Comparison of ENCODE assay signal across 1 cellular context in genomic region chr6:37242429-37243052, GRCh38.
A peak's percentile ranks its signal among the peaks of the same experiment; 100 is the strongest.
TF ChIP-seq lines count a peak whose summit lies in the region.

No MANE protein-coding gene starts in this region.

TF ChIP-seq in K562, 482 proteins besides CTCF, POLR2A, EP300 and RAD21 (continued from another document and continues in another):
- no peak for TF ChIP-seq KLF6 (CRISPR knock-in tag; IDR thresholded peaks at IDR 0.05; ENCODE audit: borderline replicate concordance)
- no peak for TF ChIP-seq SREBF2 (CRISPR knock-in tag; IDR thresholded peaks at IDR 0.05)
- peak; percentile 95 for TF ChIP-seq ATF7 (IDR thresholded peaks at IDR 0.05)
- TF ChIP-seq CAMTA2 (CRISPR knock-in tag; conservative IDR thresholded peaks at IDR 0.05), result no peak
- TF ChIP-seq CSDE1 (IDR thresholded peaks at IDR 0.05), result no peak
- no peak for TF ChIP-seq SMARCA5 (IDR thresholded peaks at IDR 0.05)
- TF ChIP-seq ZNF785 (CRISPR knock-in tag; IDR thresholded peaks at IDR 0.05), result no peak
- TF ChIP-seq ZNF639 (CRISPR knock-in tag; conservative IDR thresholded peaks at IDR 0.05 in 1 of 2, IDR thresholded peaks at IDR 0.05 in 1 of 2), result peak in 1 of 2 experiments; percentile 19; a peak in 1 of 4 replicates
- no peak for TF ChIP-seq HOXB6 (CRISPR knock-in tag; IDR thresholded peaks at IDR 0.05; ENCODE audit: borderline replicate concordance)
- TF ChIP-seq, protein P1, sequence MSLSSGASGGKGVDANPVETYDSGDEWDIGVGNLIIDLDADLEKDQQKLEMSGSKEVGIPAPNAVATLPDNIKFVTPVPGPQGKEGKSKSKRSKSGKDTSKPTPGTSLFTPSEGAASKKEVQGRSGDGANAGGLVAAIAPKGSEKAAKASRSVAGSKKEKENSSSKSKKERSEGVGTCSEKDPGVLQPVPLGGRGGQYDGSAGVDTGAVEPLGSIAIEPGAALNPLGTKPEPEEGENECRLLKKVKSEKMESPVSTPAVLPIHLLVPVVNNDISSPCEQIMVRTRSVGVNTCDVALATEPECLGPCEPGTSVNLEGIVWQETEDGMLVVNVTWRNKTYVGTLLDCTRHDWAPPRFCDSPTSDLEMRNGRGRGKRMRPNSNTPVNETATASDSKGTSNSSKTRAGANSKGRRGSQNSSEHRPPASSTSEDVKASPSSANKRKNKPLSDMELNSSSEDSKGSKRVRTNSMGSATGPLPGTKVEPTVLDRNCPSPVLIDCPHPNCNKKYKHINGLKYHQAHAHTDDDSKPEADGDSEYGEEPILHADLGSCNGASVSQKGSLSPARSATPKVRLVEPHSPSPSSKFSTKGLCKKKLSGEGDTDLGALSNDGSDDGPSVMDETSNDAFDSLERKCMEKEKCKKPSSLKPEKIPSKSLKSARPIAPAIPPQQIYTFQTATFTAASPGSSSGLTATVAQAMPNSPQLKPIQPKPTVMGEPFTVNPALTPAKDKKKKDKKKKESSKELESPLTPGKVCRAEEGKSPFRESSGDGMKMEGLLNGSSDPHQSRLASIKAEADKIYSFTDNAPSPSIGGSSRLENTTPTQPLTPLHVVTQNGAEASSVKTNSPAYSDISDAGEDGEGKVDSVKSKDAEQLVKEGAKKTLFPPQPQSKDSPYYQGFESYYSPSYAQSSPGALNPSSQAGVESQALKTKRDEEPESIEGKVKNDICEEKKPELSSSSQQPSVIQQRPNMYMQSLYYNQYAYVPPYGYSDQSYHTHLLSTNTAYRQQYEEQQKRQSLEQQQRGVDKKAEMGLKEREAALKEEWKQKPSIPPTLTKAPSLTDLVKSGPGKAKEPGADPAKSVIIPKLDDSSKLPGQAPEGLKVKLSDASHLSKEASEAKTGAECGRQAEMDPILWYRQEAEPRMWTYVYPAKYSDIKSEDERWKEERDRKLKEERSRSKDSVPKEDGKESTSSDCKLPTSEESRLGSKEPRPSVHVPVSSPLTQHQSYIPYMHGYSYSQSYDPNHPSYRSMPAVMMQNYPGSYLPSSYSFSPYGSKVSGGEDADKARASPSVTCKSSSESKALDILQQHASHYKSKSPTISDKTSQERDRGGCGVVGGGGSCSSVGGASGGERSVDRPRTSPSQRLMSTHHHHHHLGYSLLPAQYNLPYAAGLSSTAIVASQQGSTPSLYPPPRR (CRISPR knock-in tag; IDR thresholded peaks at IDR 0.05; ENCODE audit: borderline replicate concordance), result no peak
- no peak; the same call in 1 of the 2 replicates for TF ChIP-seq TOE1 (IDR thresholded peaks at IDR 0.05; ENCODE audit: borderline replicate concordance)
- no peak for TF ChIP-seq TOE1 (CRISPR knock-in tag; IDR thresholded peaks at IDR 0.05; ENCODE audit: borderline replicate concordance, low read depth)
- TF ChIP-seq THRA (IDR thresholded peaks at IDR 0.05), result no peak
- no peak for TF ChIP-seq HNRNPLL (IDR thresholded peaks at IDR 0.05; ENCODE audit: low read depth, low read length, poor library complexity, severe bottlenecking)
- TF ChIP-seq NELFE (IDR thresholded peaks at IDR 0.05; ENCODE audit: insufficient read depth, insufficient read length), result no peak
- no peak for TF ChIP-seq RFX1 (IDR thresholded peaks at IDR 0.05)
- TF ChIP-seq NR3C1 (CRISPR knock-in tag; IDR thresholded peaks at IDR 0.05), result no peak
- peak; percentile 58 for TF ChIP-seq TAF9B (IDR thresholded peaks at IDR 0.05; ENCODE audit: partially characterized antibody)
- TF ChIP-seq RBM34 (IDR thresholded peaks at IDR 0.05; ENCODE audit: borderline replicate concordance, insufficient read depth, low read length), result no peak
- no peak for TF ChIP-seq ZNF444 (CRISPR knock-in tag; IDR thresholded peaks at IDR 0.05)
- 0 out of 4 replicates have a peak, but pooled peaks of 1 of the 2 experiments have one; percentile 43 for TF ChIP-seq SIN3A (IDR thresholded peaks at IDR 0.05; ENCODE audit: borderline replicate concordance in 2 of 2, control insufficient read depth in 1 of 2, low read depth in 2 of 2, low read length in 2 of 2)
- TF ChIP-seq ZNF518B (CRISPR knock-in tag; IDR thresholded peaks at IDR 0.05), result no peak
- no peak for TF ChIP-seq FOXK1 (CRISPR knock-in tag; IDR thresholded peaks at IDR 0.05; ENCODE audit: borderline replicate concordance)
- TF ChIP-seq, protein P2, sequence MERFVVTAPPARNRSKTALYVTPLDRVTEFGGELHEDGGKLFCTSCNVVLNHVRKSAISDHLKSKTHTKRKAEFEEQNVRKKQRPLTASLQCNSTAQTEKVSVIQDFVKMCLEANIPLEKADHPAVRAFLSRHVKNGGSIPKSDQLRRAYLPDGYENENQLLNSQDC (CRISPR knock-in tag; IDR thresholded peaks at IDR 0.05), result no peak
- peak; percentile 81; the same call in 1 of the 2 replicates for TF ChIP-seq MYNN (IDR thresholded peaks at IDR 0.05)
- no peak for TF ChIP-seq MYNN (CRISPR knock-in tag; IDR thresholded peaks at IDR 0.05)
- TF ChIP-seq SMAD4 (CRISPR knock-in tag; conservative IDR thresholded peaks at IDR 0.05), result no peak; the same call in none of the 2 replicates
- no peak for TF ChIP-seq ZC3H11A (IDR thresholded peaks at IDR 0.05; ENCODE audit: low read depth, low read length)
- no peak for TF ChIP-seq NR0B1 (IDR thresholded peaks at IDR 0.05; ENCODE audit: partially characterized antibody)
- TF ChIP-seq CEBPB (tag; IDR thresholded peaks at IDR 0.05), result no peak
- TF ChIP-seq SMARCE1 (IDR thresholded peaks at IDR 0.05), result peak; percentile 87
- peak; percentile 64; the same call in 1 of the 2 replicates for TF ChIP-seq DPF2 (IDR thresholded peaks at IDR 0.05)
- TF ChIP-seq SP2 (IDR thresholded peaks at IDR 0.05; ENCODE audit: extremely low read depth, low read depth, low read length, poor library complexity, severe bottlenecking), result no peak
- TF ChIP-seq NBN (IDR thresholded peaks at IDR 0.05; ENCODE audit: low read depth), result no peak
- TF ChIP-seq ZNF589 (CRISPR knock-in tag; IDR thresholded peaks at IDR 0.05; ENCODE audit: low read depth), result peak; percentile 61; the same call in 1 of the 2 replicates
- no peak for TF ChIP-seq FOXA3 (CRISPR knock-in tag; conservative IDR thresholded peaks at IDR 0.05 in 1 of 2, IDR thresholded peaks at IDR 0.05 in 1 of 2)
- TF ChIP-seq SP1 (CRISPR knock-in tag; IDR thresholded peaks at IDR 0.05), result no peak
- TF ChIP-seq, protein P3, sequence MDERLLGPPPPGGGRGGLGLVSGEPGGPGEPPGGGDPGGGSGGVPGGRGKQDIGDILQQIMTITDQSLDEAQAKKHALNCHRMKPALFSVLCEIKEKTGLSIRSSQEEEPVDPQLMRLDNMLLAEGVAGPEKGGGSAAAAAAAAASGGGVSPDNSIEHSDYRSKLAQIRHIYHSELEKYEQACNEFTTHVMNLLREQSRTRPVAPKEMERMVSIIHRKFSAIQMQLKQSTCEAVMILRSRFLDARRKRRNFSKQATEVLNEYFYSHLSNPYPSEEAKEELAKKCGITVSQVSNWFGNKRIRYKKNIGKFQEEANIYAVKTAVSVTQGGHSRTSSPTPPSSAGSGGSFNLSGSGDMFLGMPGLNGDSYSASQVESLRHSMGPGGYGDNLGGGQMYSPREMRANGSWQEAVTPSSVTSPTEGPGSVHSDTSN (CRISPR knock-in tag; IDR thresholded peaks at IDR 0.05; ENCODE audit: low read depth), result no peak
- TF ChIP-seq, protein P3 (tag; conservative IDR thresholded peaks at IDR 0.05; ENCODE audit: low read depth), result peak; percentile 92
- TF ChIP-seq TRIM28 (IDR thresholded peaks at IDR 0.05), result no peak
- TF ChIP-seq PHTF2 (CRISPR knock-in tag; IDR thresholded peaks at IDR 0.05), result no peak
- no peak for TF ChIP-seq MAX (CRISPR knock-in tag; IDR thresholded peaks at IDR 0.05)
- no peak for TF ChIP-seq SIN3B (IDR thresholded peaks at IDR 0.05; ENCODE audit: low read depth)
- no peak for TF ChIP-seq ZNF253 (CRISPR knock-in tag; conservative IDR thresholded peaks at IDR 0.05)
- TF ChIP-seq RNF2 (IDR thresholded peaks at IDR 0.05), result no peak
- peak; percentile 34; the same call in 1 of the 2 replicates for TF ChIP-seq TAF7 (tag; IDR thresholded peaks at IDR 0.05)
- no peak for TF ChIP-seq NFIX (CRISPR knock-in tag; IDR thresholded peaks at IDR 0.05; ENCODE audit: low read depth)
- no peak for TF ChIP-seq SAP30 (IDR thresholded peaks at IDR 0.05; ENCODE audit: borderline replicate concordance, insufficient read depth, low read depth, low read length, poor library complexity, severe bottlenecking)
- TF ChIP-seq ELF1 (tag; IDR thresholded peaks at IDR 0.05), result peak; percentile 68
- TF ChIP-seq ZBTB17 (CRISPR knock-in tag; IDR thresholded peaks at IDR 0.05), result no peak
- no peak for TF ChIP-seq SIRT6 (IDR thresholded peaks at IDR 0.05; ENCODE audit: low read depth, low read length)
- no peak for TF ChIP-seq FOS (IDR thresholded peaks at IDR 0.05; ENCODE audit: extremely low read depth, insufficient read length)
- no peak for TF ChIP-seq FOXM1 (IDR thresholded peaks at IDR 0.05; ENCODE audit: low read depth)
- no peak for TF ChIP-seq FOXM1 (CRISPR knock-in tag; IDR thresholded peaks at IDR 0.05; ENCODE audit: low read depth)
- TF ChIP-seq ZNF512 (tag; IDR thresholded peaks at IDR 0.05), result no peak
- TF ChIP-seq HDAC3 (IDR thresholded peaks at IDR 0.05; ENCODE audit: borderline replicate concordance, partially characterized antibody), result no peak
- TF ChIP-seq ZNF134 (CRISPR knock-in tag; conservative IDR thresholded peaks at IDR 0.05), result 0 out of 2 replicates have a peak, but pooled peaks have one; percentile 19
